Comparison of ENCODE assay signal across 19 cellular contexts in genomic region chr18:74791501-74792188, GRCh38.
"Had no signal": no experiment of that assay in that cellular context is flagged by ENCODE, and none has a peak within 500 bp of the region (broad histone marks: within the 10 kb centered on the region; RNA-seq: fewer than 3 reads in every experiment).

No MANE protein-coding gene starts in this region.

- H3K27ac ChIP-seq: brain microvascular endothelial cell, left lung, sigmoid colon, thoracic aorta, vagina had no signal

- DNase-seq: activated CD4-positive, alpha-beta T cell treated with anti-CD3 and anti-CD28 coated beads for 1 hour; activated CD4-positive, alpha-beta T cell treated with anti-CD3 and anti-CD28 coated beads, Interleukin-2, amount 50 U/mL, for 1 hour; activated CD8-positive, alpha-beta T cell treated with anti-CD3 and anti-CD28 coated beads, Interleukin-2, amount 10 ng/mL, durations not matched to agents 7 days and 5 days; activated gamma-delta T cell; activated naive CD4-positive, alpha-beta T cell treated with anti-CD3 and anti-CD28 coated beads, Interleukin-2, amount 50 U/mL, for 16 hours; activated naive CD8-positive, alpha-beta T cell treated with anti-CD3 and anti-CD28 coated beads, Interleukin-2, amount 50 U/mL, for 24 hours; brain microvascular endothelial cell; caudate nucleus; effector memory CD8-positive, alpha-beta T cell; left lung; retina; sigmoid colon; stimulated activated CD4-positive, alpha-beta T cell treated with anti-CD3 and anti-CD28 coated beads, Interleukin-4, amount 100 ng/mL, for 24 hours; stimulated activated naive CD4-positive, alpha-beta T cell treated with Interleukin-2 at 50 U/mL for 16 hours had no signal

- H3K36me3 ChIP-seq: brain microvascular endothelial cell, left lung, sigmoid colon, thoracic aorta, vagina had no signal

- H3K4me3 ChIP-seq: left lung, lung, sigmoid colon, thoracic aorta, vagina had no signal

- H3K27me3 ChIP-seq: brain microvascular endothelial cell, left lung, sigmoid colon, vagina had no signal

- H3K4me1 ChIP-seq: vagina had no signal

- H3K9me3 ChIP-seq: left lung, sigmoid colon, thoracic aorta, vagina had no signal

- ATAC-seq: activated CD8-positive, alpha-beta T cell treated with anti-CD3 and anti-CD28 coated beads, Interleukin-2, amount 10 ng/mL, durations not matched to agents 7 days and 5 days; activated naive CD8-positive, alpha-beta T cell treated with anti-CD3 and anti-CD28 coated beads, Interleukin-2, amount 50 U/mL, for 24 hours; effector memory CD8-positive, alpha-beta T cell; esophagus mucosa; left lung; natural killer cell treated with Interleukin-12 subunit alpha and Interleukin-12 subunit beta and Interleukin-15 and Interleukin-18, amount 100 ng/mL, for 72 hours had no signal
